In the genomic region with DNA sequence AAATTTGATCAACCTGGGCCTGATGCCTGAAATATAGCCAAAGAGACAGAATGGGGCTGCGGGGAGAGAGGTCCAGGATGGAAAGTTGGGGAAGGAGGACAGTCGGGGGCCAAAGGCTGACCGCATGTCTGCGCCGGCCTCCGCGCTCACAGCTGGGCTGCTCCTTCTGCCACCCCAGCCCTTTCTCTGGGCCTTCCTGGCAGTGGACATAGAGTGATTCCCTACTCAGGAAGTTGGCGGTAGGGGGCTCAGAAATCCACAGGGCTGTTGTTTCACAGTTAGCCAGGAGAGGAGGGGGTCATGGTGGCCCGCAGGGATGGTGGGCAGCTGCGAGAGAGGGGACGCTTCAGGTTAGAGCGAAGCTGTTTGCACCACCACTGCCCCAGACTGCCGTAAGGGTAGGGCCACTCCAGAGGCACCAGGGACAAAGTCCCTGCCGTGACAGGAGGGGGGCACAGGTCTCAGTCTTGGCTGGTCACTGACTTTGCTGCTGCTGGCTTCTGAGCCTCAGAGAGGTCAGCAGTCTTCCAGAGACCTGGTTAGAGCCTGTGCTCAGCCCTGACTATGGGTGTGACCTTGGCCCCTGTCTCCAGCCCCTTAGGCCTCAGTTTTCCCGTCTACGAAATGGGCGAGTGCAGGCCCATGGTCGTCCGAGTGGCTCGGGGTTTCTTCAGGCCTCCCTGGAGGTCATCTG, we compare ENCODE assay signal across 2 cellular contexts.
TF ChIP-seq lines count a peak whose summit lies in the region.

No MANE protein-coding gene starts in this region.

TF ChIP-seq in WTC11, 78 proteins besides CTCF, POLR2A, EP300 and RAD21:
- no peak for TF ChIP-seq OVOL2 (CRISPR knock-in tag; IDR thresholded peaks at IDR 0.05; ENCODE audit: borderline replicate concordance)
- TF ChIP-seq ETV6 (CRISPR knock-in tag; IDR thresholded peaks at IDR 0.05) = no peak
- peak; percentile 73; the same call in 1 of the 2 replicates for TF ChIP-seq GTF2I (CRISPR knock-in tag; conservative IDR thresholded peaks at IDR 0.05)
- TF ChIP-seq ZNF423 (CRISPR knock-in tag; IDR thresholded peaks at IDR 0.05) = no peak
- no peak for TF ChIP-seq PRRX2 (CRISPR knock-in tag; IDR thresholded peaks at IDR 0.05)
TF ChIP-seq in WTC11: peak in this region for 1.

TF ChIP-seq in GM12891, 5 proteins besides CTCF, POLR2A, EP300 and RAD21:
- TF ChIP-seq TAF1 (IDR thresholded peaks at IDR 0.05; ENCODE audit: low read depth, low read length) = no peak
- no peak for TF ChIP-seq POU2F2 (IDR thresholded peaks at IDR 0.05; ENCODE audit: low read depth, low read length)
